1 cellular context compared by ENCODE assay signal in the genomic region with DNA sequence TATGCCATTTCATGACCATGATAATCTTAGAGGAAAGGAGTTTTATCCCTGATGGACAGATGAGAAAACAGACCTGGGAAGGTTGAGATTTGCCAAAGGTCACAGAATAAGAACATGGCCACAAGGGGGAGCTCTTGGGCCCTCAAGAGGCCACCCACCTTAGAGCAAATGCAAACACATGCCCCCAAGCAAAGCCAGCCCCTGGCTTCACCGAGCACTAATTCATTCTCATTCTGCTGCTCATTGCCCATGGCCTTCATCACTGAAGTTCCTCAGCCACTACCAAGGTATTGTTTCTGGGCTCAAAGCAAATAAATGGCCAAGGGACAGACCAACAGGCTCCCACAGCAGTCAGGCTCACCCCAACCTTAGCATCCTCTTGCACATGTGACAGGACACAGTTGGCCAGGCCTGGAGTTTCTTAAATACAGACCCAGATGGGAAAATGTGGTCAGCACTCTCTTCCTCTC.
A peak's percentile ranks its signal among the peaks of the same experiment; 100 is the strongest.
TF ChIP-seq lines count a peak whose summit lies in the region.

No MANE protein-coding gene starts in this region.

TF ChIP-seq in K562, 482 proteins besides CTCF, POLR2A, EP300 and RAD21:
- peak; percentile 64 for TF ChIP-seq SMC3 (conservative IDR thresholded peaks at IDR 0.05; ENCODE audit: insufficient read depth, low read depth, low read length)
- TF ChIP-seq, protein P1, sequence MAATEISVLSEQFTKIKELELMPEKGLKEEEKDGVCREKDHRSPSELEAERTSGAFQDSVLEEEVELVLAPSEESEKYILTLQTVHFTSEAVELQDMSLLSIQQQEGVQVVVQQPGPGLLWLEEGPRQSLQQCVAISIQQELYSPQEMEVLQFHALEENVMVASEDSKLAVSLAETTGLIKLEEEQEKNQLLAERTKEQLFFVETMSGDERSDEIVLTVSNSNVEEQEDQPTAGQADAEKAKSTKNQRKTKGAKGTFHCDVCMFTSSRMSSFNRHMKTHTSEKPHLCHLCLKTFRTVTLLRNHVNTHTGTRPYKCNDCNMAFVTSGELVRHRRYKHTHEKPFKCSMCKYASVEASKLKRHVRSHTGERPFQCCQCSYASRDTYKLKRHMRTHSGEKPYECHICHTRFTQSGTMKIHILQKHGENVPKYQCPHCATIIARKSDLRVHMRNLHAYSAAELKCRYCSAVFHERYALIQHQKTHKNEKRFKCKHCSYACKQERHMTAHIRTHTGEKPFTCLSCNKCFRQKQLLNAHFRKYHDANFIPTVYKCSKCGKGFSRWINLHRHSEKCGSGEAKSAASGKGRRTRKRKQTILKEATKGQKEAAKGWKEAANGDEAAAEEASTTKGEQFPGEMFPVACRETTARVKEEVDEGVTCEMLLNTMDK (IDR thresholded peaks at IDR 0.05; ENCODE audit: borderline replicate concordance, insufficient read depth, low read depth, low read length, poor library complexity, severe bottlenecking), result peak; percentile 27
- TF ChIP-seq STAG1 (CRISPR knock-in tag; IDR thresholded peaks at IDR 0.05; ENCODE audit: borderline replicate concordance), result peak; percentile 23; the same call in 1 of the 2 replicates
- TF ChIP-seq NCOA6 (IDR thresholded peaks at IDR 0.05), result no peak
- no peak for TF ChIP-seq RBM22 (IDR thresholded peaks at IDR 0.05; ENCODE audit: low read depth, low read length, poor library complexity, severe bottlenecking)
- TF ChIP-seq SOX6 (IDR thresholded peaks at IDR 0.05), result no peak
- TF ChIP-seq, protein P2, sequence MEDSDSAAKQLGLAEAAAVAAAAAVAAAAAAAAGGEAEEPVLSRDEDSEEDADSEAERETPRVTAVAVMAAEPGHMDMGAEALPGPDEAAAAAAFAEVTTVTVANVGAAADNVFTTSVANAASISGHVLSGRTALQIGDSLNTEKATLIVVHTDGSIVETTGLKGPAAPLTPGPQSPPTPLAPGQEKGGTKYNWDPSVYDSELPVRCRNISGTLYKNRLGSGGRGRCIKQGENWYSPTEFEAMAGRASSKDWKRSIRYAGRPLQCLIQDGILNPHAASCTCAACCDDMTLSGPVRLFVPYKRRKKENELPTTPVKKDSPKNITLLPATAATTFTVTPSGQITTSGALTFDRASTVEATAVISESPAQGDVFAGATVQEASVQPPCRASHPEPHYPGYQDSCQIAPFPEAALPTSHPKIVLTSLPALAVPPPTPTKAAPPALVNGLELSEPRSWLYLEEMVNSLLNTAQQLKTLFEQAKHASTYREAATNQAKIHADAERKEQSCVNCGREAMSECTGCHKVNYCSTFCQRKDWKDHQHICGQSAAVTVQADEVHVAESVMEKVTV (CRISPR knock-in tag; IDR thresholded peaks at IDR 0.05), result peak; percentile 82
